ENCODE assay signal across 25 cellular contexts in genomic region chr19:6101991-6102390, GRCh38. TPM values are rescaled to one million over a fixed set of nuclear protein-coding genes. Genes with fewer than 3 reads are reported as not detected.
DNase-seq lines count a peak whose midpoint lies in the region; ATAC-seq and TF ChIP-seq lines count a peak whose summit lies in the region.
"Had no signal": no experiment of that assay in that cellular context is flagged by ENCODE, and none has a peak within 500 bp of the region (broad histone marks: within the 10 kb centered on the region; RNA-seq: fewer than 3 reads in every experiment).

No MANE protein-coding gene starts in this region.

- TF ChIP-seq CTCF in IMR-90 (conservative IDR thresholded peaks at IDR 0.05; ENCODE audit: low read depth, low read length): no peak
- no peak for TF ChIP-seq CTCF in RWPE2 (IDR thresholded peaks at IDR 0.05; ENCODE audit: poor library complexity, severe bottlenecking)

- H2BK15ac ChIP-seq in IMR-90 (ENCODE audit: low read depth, low read length): no peak overlapping the region

- DNase-seq in IMR-90 (no peak), RWPE2 (ENCODE audit: low spot score) (no peak), SKM-1 (lab: John Stamatoyannopoulos, UW; ENCODE audit: unreplicated experiment) (no peak)
- DNase-seq in natural killer cell treated with Interleukin-12 subunit alpha and Interleukin-12 subunit beta and Interleukin-15 and Interleukin-18, amount 100 ng/mL, for 72 hours (ENCODE audit: low spot score): no peak
- DNase-seq: activated CD4-positive, alpha-beta T cell treated with anti-CD3 and anti-CD28 coated beads, Interleukin-2, amount 10 ng/mL, durations not matched to agents 24 days and 14 days; activated naive CD8-positive, alpha-beta T cell treated with anti-CD3 and anti-CD28 coated beads, Interleukin-2, amount 10 ng/mL, durations not matched to agents 7 days and 5 days; CD4-positive, alpha-beta memory T cell; DMS153; foreskin keratinocyte; GOT3; kidney; mesenchymal stem cell; naive B cell; NCI-H2107; NCI-H524 treated with DMSO at 0.1 percent for 48 hours; ovary; SHP77 treated with DMSO at 0.1 percent for 48 hours had no signal

- H2AFZ ChIP-seq in IMR-90 (replicated peaks; ENCODE audit: low read length, poor library complexity): no peak overlapping the region

- dilution Hi-C loops in IMR-90 (cut with HindIII; ENCODE audit: low sequenced_read_pairs, unreplicated experiment): no loop called here

- BruUV-seq in IMR-90 (replicated peaks; lab: Mats Ljungman, UMichigan): no TSS peak

- no peaks in the 10 kb centered on the region for H3K36me3 ChIP-seq in IMR-90 (ENCODE audit: control insufficient read depth, insufficient read depth, low read length)
- no peaks in the 10 kb centered on the region; the same call in 1 of the 2 replicates for H3K36me3 ChIP-seq in RWPE2 (ENCODE audit: low read depth)
- H3K36me3 ChIP-seq in stomach smooth muscle (ENCODE audit: control insufficient read depth in 2 of 2, insufficient read depth in 2 of 2, low read length in 2 of 2): no peaks in the 10 kb centered on the region
- H3K36me3 ChIP-seq: ovary had no signal

- no peak overlapping the region for H2AK9ac ChIP-seq in IMR-90 (replicated peaks; ENCODE audit: low read depth, low read length, poor library complexity)

- H3K4me3 ChIP-seq in IMR-90 (ENCODE audit: insufficient read depth, low read depth, low read length) (no peak overlapping the region), RWPE2 (ENCODE audit: severe bottlenecking) (no peak overlapping the region), stomach smooth muscle (ENCODE audit: low read length in 2 of 2) (no peak overlapping the region)
- H3K4me3 ChIP-seq: coronary artery, ovary had no signal

- WGBS in IMR-90 (ENCODE audit: extremely low coverage in 2 of 2, insufficient read length in 1 of 2), 2 experiments: 89% methylated on average over 3 of the region's 3 CpGs; no CpG with 5 or more reads in 1 of the 2 experiments

- no peaks in the 10 kb centered on the region for H3K9me3 ChIP-seq in IMR-90 (ENCODE audit: control insufficient read depth, insufficient read depth, low read length)
- no peaks in the 10 kb centered on the region for H3K9me3 ChIP-seq in RWPE2 (ENCODE audit: severe bottlenecking)
- no peaks in the 10 kb centered on the region for H3K9me3 ChIP-seq in stomach smooth muscle (ENCODE audit: control insufficient read depth in 2 of 2, low read length in 2 of 2)
- H3K9me3 ChIP-seq: ovary had no signal

- peak overlapping the region; percentile 15; the same call in 1 of the 2 replicates for H2AK5ac ChIP-seq in IMR-90 (ENCODE audit: low read depth, low read length)

- no peak overlapping the region for H3K14ac ChIP-seq in IMR-90 (replicated peaks; ENCODE audit: low read depth, low read length)

- no peak overlapping the region; the same call in 1 of the 2 replicates for H3K4ac ChIP-seq in IMR-90 (ENCODE audit: low read depth, low read length)

- H3K27ac ChIP-seq in IMR-90 (ENCODE audit: insufficient read depth, low read length) (no peak overlapping the region), RWPE2 (ENCODE audit: poor library complexity, severe bottlenecking) (peak overlapping the region; percentile 95), stomach smooth muscle (ENCODE audit: low read length) (peak overlapping the region; percentile 89)
- H3K27ac ChIP-seq: ovary had no signal

- H3K18ac ChIP-seq in IMR-90 (ENCODE audit: low read depth, low read length): no peak overlapping the region

- peaks cover 7% of the 10 kb centered on the region for H3K9me3 Mint-ChIP-seq in natural killer cell treated with Interleukin-12 subunit alpha and Interleukin-12 subunit beta and Interleukin-15 and Interleukin-18, amount 100 ng/mL, for 72 hours
- H3K9me3 Mint-ChIP-seq: activated naive CD8-positive, alpha-beta T cell treated with anti-CD3 and anti-CD28 coated beads, Interleukin-2, amount 10 ng/mL, durations not matched to agents 7 days and 5 days; CD4-positive, alpha-beta memory T cell had no signal

- H3K9ac ChIP-seq in IMR-90 (ENCODE audit: low read depth, low read length): no peak overlapping the region
- H3K9ac ChIP-seq in stomach smooth muscle (ENCODE audit: low read length in 2 of 2): no peak overlapping the region

- H4K91ac ChIP-seq in IMR-90 (ENCODE audit: insufficient read depth, low read depth, low read length): no peak overlapping the region; the same call in 1 of the 2 replicates

- CTCF ChIA-PET in IMR-90 (lab: Yijun Ruan, JAX): interaction anchor here (1.2 kb wide), 1 partner anchor 33 kb away, joined by 3 read pairs; no protein-coding TSS in a partner anchor

- peaks cover 30 to 33% of the 10 kb centered on the region in 2 experiments for H3K79me1 ChIP-seq in IMR-90 (ENCODE audit: low read depth in 1 of 2, low read length in 2 of 2)

- no peaks in the 10 kb centered on the region for H4K20me1 ChIP-seq in IMR-90 (ENCODE audit: insufficient read depth, low read length)

- in situ Hi-C loops in IMR-90 (cut with MboI; ENCODE audit: low sequenced_read_pairs): no loop called here

- intact Hi-C loops in IMR-90 (cut with micrococcal nuclease): no loop called here

- no peak for ATAC-seq in IMR-90 (ENCODE audit: low read depth)
- ATAC-seq in RWPE2 (ENCODE audit: low read depth): no peak
- peak; percentile 44 for ATAC-seq in esophagus mucosa
- no peak for ATAC-seq in HG02642 (IDR thresholded peaks at IDR 0.05; ENCODE audit: poor library complexity, unreplicated experiment)
- no peak for ATAC-seq in natural killer cell treated with Interleukin-12 subunit alpha and Interleukin-12 subunit beta and Interleukin-15 and Interleukin-18, amount 100 ng/mL, for 72 hours
- ATAC-seq in HG03139 (IDR thresholded peaks at IDR 0.05; ENCODE audit: unreplicated experiment): no peak
- ATAC-seq: foreskin keratinocyte had no signal

- no peak overlapping the region for H2BK5ac ChIP-seq in IMR-90 (ENCODE audit: low read depth, low read length, poor library complexity, severe bottlenecking)

- TF ChIP-seq RAD21 in IMR-90 (IDR thresholded peaks at IDR 0.05; ENCODE audit: low read length): no peak

- peaks cover 9% of the 10 kb centered on the region for H3K36me3 Mint-ChIP-seq in natural killer cell treated with Interleukin-12 subunit alpha and Interleukin-12 subunit beta and Interleukin-15 and Interleukin-18, amount 100 ng/mL, for 72 hours
- H3K36me3 Mint-ChIP-seq: brain; CD4-positive, alpha-beta memory T cell had no signal

- H3K27me3 Mint-ChIP-seq in natural killer cell treated with Interleukin-12 subunit alpha and Interleukin-12 subunit beta and Interleukin-15 and Interleukin-18, amount 100 ng/mL, for 72 hours: no peaks in the 10 kb centered on the region
- H3K27me3 Mint-ChIP-seq: activated CD4-positive, alpha-beta T cell treated with anti-CD3 and anti-CD28 coated beads, Interleukin-2, amount 10 ng/mL, durations not matched to agents 24 days and 14 days; activated naive CD8-positive, alpha-beta T cell treated with anti-CD3 and anti-CD28 coated beads, Interleukin-2, amount 10 ng/mL, durations not matched to agents 7 days and 5 days; CD4-positive, alpha-beta memory T cell had no signal

- POLR2A ChIA-PET in IMR-90 (lab: Charles Lee; ENCODE audit: unreplicated experiment): no interaction called here

- no peak overlapping the region for H3K4me2 ChIP-seq in IMR-90 (ENCODE audit: low read depth, low read length)

- no peak overlapping the region for H3K4me3 Mint-ChIP-seq in natural killer cell treated with Interleukin-12 subunit alpha and Interleukin-12 subunit beta and Interleukin-15 and Interleukin-18, amount 100 ng/mL, for 72 hours
- H3K4me3 Mint-ChIP-seq: activated CD4-positive, alpha-beta T cell treated with anti-CD3 and anti-CD28 coated beads, Interleukin-2, amount 10 ng/mL, durations not matched to agents 24 days and 14 days; activated naive CD8-positive, alpha-beta T cell treated with anti-CD3 and anti-CD28 coated beads, Interleukin-2, amount 10 ng/mL, durations not matched to agents 7 days and 5 days; CD4-positive, alpha-beta memory T cell; T-helper 1 cell treated with Interleukin-12 subunit alpha and Interleukin-12 subunit beta and Interleukin-4 antibody, amounts not matched to agents 30 μg/mL and 1 μg/mL, for 36 hours had no signal

- H2BK120ac ChIP-seq in IMR-90 (ENCODE audit: low read depth, low read length): peak overlapping the region; percentile 56

- no peak overlapping the region for H3K27ac Mint-ChIP-seq in natural killer cell treated with Interleukin-12 subunit alpha and Interleukin-12 subunit beta and Interleukin-15 and Interleukin-18, amount 100 ng/mL, for 72 hours
- H3K27ac Mint-ChIP-seq: activated CD4-positive, alpha-beta T cell treated with anti-CD3 and anti-CD28 coated beads, Interleukin-2, amount 10 ng/mL, durations not matched to agents 24 days and 14 days; activated naive CD8-positive, alpha-beta T cell treated with anti-CD3 and anti-CD28 coated beads, Interleukin-2, amount 10 ng/mL, durations not matched to agents 7 days and 5 days; T-helper 1 cell treated with Interleukin-12 subunit alpha and Interleukin-12 subunit beta and Interleukin-4 antibody, amounts not matched to agents 30 μg/mL and 1 μg/mL, for 36 hours had no signal

- no peak overlapping the region for H3K23ac ChIP-seq in IMR-90 (ENCODE audit: low read depth, low read length)

- no peak overlapping the region; a peak in 1 of 4 replicates for H4K8ac ChIP-seq in IMR-90 (ENCODE audit: low read depth in 2 of 2, low read length in 2 of 2)

- no peak overlapping the region for H4K5ac ChIP-seq in IMR-90 (ENCODE audit: low read depth, low read length)

- H3K4me1 Mint-ChIP-seq in natural killer cell treated with Interleukin-12 subunit alpha and Interleukin-12 subunit beta and Interleukin-15 and Interleukin-18, amount 100 ng/mL, for 72 hours (ENCODE audit: low read depth in 2 of 2): peaks cover 14% of the 10 kb centered on the region in 2 donors

- no peak for TF ChIP-seq POLR2A in IMR-90 (IDR thresholded peaks at IDR 0.05; ENCODE audit: low read depth, low read length)

- H2BK20ac ChIP-seq in IMR-90 (ENCODE audit: low read depth, low read length): no peak overlapping the region

- H3K27me3 ChIP-seq in IMR-90 (ENCODE audit: control insufficient read depth, insufficient read depth, low read length) (no peaks in the 10 kb centered on the region), RWPE2 (ENCODE audit: insufficient read depth, poor library complexity, severe bottlenecking) (no peaks in the 10 kb centered on the region), stomach smooth muscle (ENCODE audit: control insufficient read depth in 1 of 2, insufficient read depth in 2 of 2, low read length in 2 of 2) (no peaks in the 10 kb centered on the region)
- H3K27me3 ChIP-seq: foreskin keratinocyte, ovary had no signal

- peaks cover 17% of the 10 kb centered on the region for H3K4me1 ChIP-seq in IMR-90 (ENCODE audit: control insufficient read depth, insufficient read depth, low read length)
- H3K4me1 ChIP-seq in RWPE2 (ENCODE audit: insufficient read depth, poor library complexity, severe bottlenecking): peaks cover 49% of the 10 kb centered on the region
- peaks cover 79% of the 10 kb centered on the region for H3K4me1 ChIP-seq in stomach smooth muscle (ENCODE audit: control insufficient read depth, insufficient read depth, low read length)

- H3K56ac ChIP-seq in IMR-90 (ENCODE audit: extremely low read depth, insufficient read depth, low read length): no peak overlapping the region

- peaks cover 13% of the 10 kb centered on the region for H3K9me1 ChIP-seq in IMR-90 (ENCODE audit: insufficient read depth, low read length)

RNA-seq across cellular contexts. Expression of gene RFX2, which starts 8.3 kb away (rescaled TPM):
- 2.2 and 2.5 TPM in 2 replicates for total RNA-seq in IMR-90 (2012; rRNA removed)
- polyA plus RNA-seq in IMR-90 (2012; rRNA removed): 4.9 and 5.6 TPM in 2 replicates
- 3.9 and 6.2 TPM in 2 replicates for polyA plus RNA-seq in IMR-90 (2012; cell fraction: cytosol; rRNA removed)
- polyA plus RNA-seq in IMR-90 (2012; cell fraction: nucleus; rRNA removed; ENCODE audit: low replicate concordance): 7.6 and 16.1 TPM in 2 replicates
- total RNA-seq in esophagus mucosa: 4.5 TPM
- total RNA-seq in natural killer cell treated with Interleukin-12 subunit alpha and Interleukin-12 subunit beta and Interleukin-15 and Interleukin-18, amount 100 ng/mL, for 72 hours: 1 to 10 TPM; 6.6 to 6.9 TPM

RNA-seq across cellular contexts. Expression of gene ACSBG2, which starts 33.5 kb away (rescaled TPM):
- total RNA-seq in IMR-90 (2012; rRNA removed) (not detected in 2 replicates), esophagus mucosa (not detected)
- polyA plus RNA-seq in IMR-90 (2012; rRNA removed): not detected in 2 replicates
- not detected in 2 replicates for polyA plus RNA-seq in IMR-90 (2012; cell fraction: cytosol; rRNA removed)
- not detected in 2 replicates for polyA plus RNA-seq in IMR-90 (2012; cell fraction: nucleus; rRNA removed; ENCODE audit: low replicate concordance)
- not detected for total RNA-seq in natural killer cell treated with Interleukin-12 subunit alpha and Interleukin-12 subunit beta and Interleukin-15 and Interleukin-18, amount 100 ng/mL, for 72 hours
- total RNA-seq: activated CD4-positive, alpha-beta T cell treated with anti-CD3 and anti-CD28 coated beads, Interleukin-2, amount 10 ng/mL, durations not matched to agents 24 days and 14 days; activated naive CD8-positive, alpha-beta T cell treated with anti-CD3 and anti-CD28 coated beads, Interleukin-2, amount 10 ng/mL, durations not matched to agents 7 days and 5 days; CD4-positive, alpha-beta memory T cell; foreskin keratinocyte; HT-29; kidney; ovary had no signal
- polyA plus RNA-seq: CD4-positive, alpha-beta memory T cell; foreskin keratinocyte had no signal
